Comparison of ENCODE assay signal across 2 cellular contexts in the genomic region with DNA sequence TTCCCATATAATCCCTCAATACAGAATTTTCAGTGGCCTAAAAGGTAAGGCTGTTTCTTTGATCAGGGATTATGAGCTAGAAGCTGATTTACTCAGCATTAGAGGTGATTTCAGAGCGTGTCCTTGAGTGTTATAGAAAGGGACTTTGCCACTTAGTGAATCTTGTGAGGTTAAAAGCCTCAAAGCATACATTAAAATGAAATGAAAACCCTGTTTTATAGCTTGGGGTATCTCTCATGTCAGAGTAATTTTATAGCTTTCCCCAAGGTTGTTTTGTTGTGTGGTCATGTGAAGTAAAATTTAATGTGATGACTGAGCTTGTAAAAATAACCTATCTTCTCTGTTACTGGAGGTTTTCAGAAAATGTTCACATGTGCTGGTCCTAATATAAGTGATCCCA.
TF ChIP-seq lines count a peak whose summit lies in the region.

No MANE protein-coding gene starts in this region.

TF ChIP-seq in HEK293, 187 proteins besides CTCF, POLR2A, EP300 and RAD21 (continued from another document and continues in another):
- TF ChIP-seq, protein P1, sequence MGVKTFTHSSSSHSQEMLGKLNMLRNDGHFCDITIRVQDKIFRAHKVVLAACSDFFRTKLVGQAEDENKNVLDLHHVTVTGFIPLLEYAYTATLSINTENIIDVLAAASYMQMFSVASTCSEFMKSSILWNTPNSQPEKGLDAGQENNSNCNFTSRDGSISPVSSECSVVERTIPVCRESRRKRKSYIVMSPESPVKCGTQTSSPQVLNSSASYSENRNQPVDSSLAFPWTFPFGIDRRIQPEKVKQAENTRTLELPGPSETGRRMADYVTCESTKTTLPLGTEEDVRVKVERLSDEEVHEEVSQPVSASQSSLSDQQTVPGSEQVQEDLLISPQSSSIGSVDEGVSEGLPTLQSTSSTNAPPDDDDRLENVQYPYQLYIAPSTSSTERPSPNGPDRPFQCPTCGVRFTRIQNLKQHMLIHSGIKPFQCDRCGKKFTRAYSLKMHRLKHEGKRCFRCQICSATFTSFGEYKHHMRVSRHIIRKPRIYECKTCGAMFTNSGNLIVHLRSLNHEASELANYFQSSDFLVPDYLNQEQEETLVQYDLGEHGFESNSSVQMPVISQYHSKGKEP (tag by site-specific recombination; IDR thresholded peaks at IDR 0.05) = peak; percentile 54
- TF ChIP-seq TSHZ1 (tag by site-specific recombination; IDR thresholded peaks at IDR 0.05; ENCODE audit: borderline replicate concordance) (peak; percentile 38; the same call in 1 of the 2 replicates), ZNF488 (tag by site-specific recombination; IDR thresholded peaks at IDR 0.05) (no peak), ZSCAN30 (tag by site-specific recombination; IDR thresholded peaks at IDR 0.05) (0 out of 2 replicates have a peak, but pooled peaks have one; percentile 45), WT1 (tag by site-specific recombination; IDR thresholded peaks at IDR 0.05) (0 out of 2 replicates have a peak, but pooled peaks have one; percentile 33), ZNF626 (tag by site-specific recombination; IDR thresholded peaks at IDR 0.05) (no peak), ZNF544 (tag by site-specific recombination; IDR thresholded peaks at IDR 0.05) (no peak), PRDM4 (tag by site-specific recombination; IDR thresholded peaks at IDR 0.05) (peak; percentile 91), ZNF610 (tag by site-specific recombination; IDR thresholded peaks at IDR 0.05; ENCODE audit: borderline replicate concordance) (0 out of 2 replicates have a peak, but pooled peaks have one; percentile 36), HOXD13 (CRISPR knock-in tag; IDR thresholded peaks at IDR 0.05; ENCODE audit: borderline replicate concordance) (0 out of 2 replicates have a peak, but pooled peaks have one; percentile 16), ZNF561 (tag by site-specific recombination; IDR thresholded peaks at IDR 0.05; ENCODE audit: borderline replicate concordance) (peak; percentile 64; the same call in 1 of the 2 replicates), TCF7L2 (IDR thresholded peaks at IDR 0.05; ENCODE audit: borderline replicate concordance, low read depth, low read length) (peak; percentile 61; the same call in 1 of the 2 replicates)
- TF ChIP-seq, protein P2, sequence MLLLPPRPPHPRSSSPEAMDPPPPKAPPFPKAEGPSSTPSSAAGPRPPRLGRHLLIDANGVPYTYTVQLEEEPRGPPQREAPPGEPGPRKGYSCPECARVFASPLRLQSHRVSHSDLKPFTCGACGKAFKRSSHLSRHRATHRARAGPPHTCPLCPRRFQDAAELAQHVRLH (tag by site-specific recombination; IDR thresholded peaks at IDR 0.05) = peak; percentile 80; the same call in 1 of the 2 replicates
- TF ChIP-seq, protein P3, sequence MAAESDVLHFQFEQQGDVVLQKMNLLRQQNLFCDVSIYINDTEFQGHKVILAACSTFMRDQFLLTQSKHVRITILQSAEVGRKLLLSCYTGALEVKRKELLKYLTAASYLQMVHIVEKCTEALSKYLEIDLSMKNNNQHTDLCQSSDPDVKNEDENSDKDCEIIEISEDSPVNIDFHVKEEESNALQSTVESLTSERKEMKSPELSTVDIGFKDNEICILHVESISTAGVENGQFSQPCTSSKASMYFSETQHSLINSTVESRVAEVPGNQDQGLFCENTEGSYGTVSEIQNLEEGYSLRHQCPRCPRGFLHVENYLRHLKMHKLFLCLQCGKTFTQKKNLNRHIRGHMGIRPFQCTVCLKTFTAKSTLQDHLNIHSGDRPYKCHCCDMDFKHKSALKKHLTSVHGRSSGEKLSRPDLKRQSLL (tag by site-specific recombination; IDR thresholded peaks at IDR 0.05) = peak; percentile 35; the same call in 1 of the 2 replicates

TF ChIP-seq in WTC11, 78 proteins besides CTCF, POLR2A, EP300 and RAD21 (continued from another document):
- TF ChIP-seq, protein P4, sequence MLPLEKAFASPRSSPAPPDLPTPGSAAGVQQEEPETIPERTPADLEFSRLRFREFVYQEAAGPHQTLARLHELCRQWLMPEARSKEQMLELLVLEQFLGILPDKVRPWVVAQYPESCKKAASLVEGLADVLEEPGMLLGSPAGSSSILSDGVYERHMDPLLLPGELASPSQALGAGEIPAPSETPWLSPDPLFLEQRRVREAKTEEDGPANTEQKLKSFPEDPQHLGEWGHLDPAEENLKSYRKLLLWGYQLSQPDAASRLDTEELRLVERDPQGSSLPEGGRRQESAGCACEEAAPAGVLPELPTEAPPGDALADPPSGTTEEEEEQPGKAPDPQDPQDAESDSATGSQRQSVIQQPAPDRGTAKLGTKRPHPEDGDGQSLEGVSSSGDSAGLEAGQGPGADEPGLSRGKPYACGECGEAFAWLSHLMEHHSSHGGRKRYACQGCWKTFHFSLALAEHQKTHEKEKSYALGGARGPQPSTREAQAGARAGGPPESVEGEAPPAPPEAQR (CRISPR knock-in tag; IDR thresholded peaks at IDR 0.05) = no peak
